Comparison of ENCODE assay signal across 16 cellular contexts in genomic region chr20:34560141-34560523, GRCh38. TPM values are rescaled to one million over a fixed set of nuclear protein-coding genes. Genes with fewer than 3 reads are reported as not detected.
DNase-seq lines count a peak whose midpoint lies in the region; ATAC-seq and TF ChIP-seq lines count a peak whose summit lies in the region.
"Had no signal": no experiment of that assay in that cellular context is flagged by ENCODE, and none has a peak within 500 bp of the region (broad histone marks: within the 10 kb centered on the region; RNA-seq: fewer than 3 reads in every experiment).

No MANE protein-coding gene starts in this region.

- H3K4me3 ChIP-seq in right atrium auricular region (no peak overlapping the region), esophagus muscularis mucosa (no peak overlapping the region), aorta (ENCODE audit: low read length in 2 of 2) (no peak overlapping the region)
- H3K4me3 ChIP-seq: PC-9 had no signal

- TF ChIP-seq POLR2A in esophagus muscularis mucosa (IDR thresholded peaks at IDR 0.05; ENCODE audit: low read depth), result no peak

- H3K27me3 ChIP-seq in right atrium auricular region (no peaks in the 10 kb centered on the region), esophagus muscularis mucosa (peaks cover 0 to 3% (median 0%) of the 10 kb centered on the region in 4 donors), aorta (ENCODE audit: control insufficient read depth in 1 of 2, insufficient read depth in 2 of 2, low read length in 1 of 2) (no peaks in the 10 kb centered on the region)
- H3K27me3 ChIP-seq: BE2C, left lung, uterus had no signal

- peaks cover 3% of the 10 kb centered on the region for H3K36me3 ChIP-seq in right atrium auricular region
- peaks cover 0 to 15% (median 8%) of the 10 kb centered on the region in 4 donors for H3K36me3 ChIP-seq in esophagus muscularis mucosa
- no peaks in the 10 kb centered on the region for H3K36me3 ChIP-seq in aorta (ENCODE audit: control insufficient read depth in 1 of 2, insufficient read depth in 2 of 2, low read length in 1 of 2)
- H3K36me3 ChIP-seq: BE2C, left lung, uterus had no signal

- H3K27ac ChIP-seq in right atrium auricular region (peak overlapping the region; percentile 90 to 97), esophagus muscularis mucosa (replicated peaks in 1 of 4) (peak overlapping the region; percentile 97 to 99 (median 99)), aorta (ENCODE audit: low read depth in 1 of 2, low read length in 2 of 2) (no peak overlapping the region)
- H3K27ac ChIP-seq: PC-9 had no signal

- peaks cover 0 to 6% of the 10 kb centered on the region in 2 donors for H3K4me1 ChIP-seq in right atrium auricular region
- H3K4me1 ChIP-seq in esophagus muscularis mucosa, result peaks cover 14 to 27% (median 22%) of the 10 kb centered on the region in 4 donors
- H3K4me1 ChIP-seq in aorta (ENCODE audit: control insufficient read depth in 1 of 2, insufficient read depth in 2 of 2, low read length in 2 of 2), result no peaks in the 10 kb centered on the region
- H3K4me1 ChIP-seq: BE2C had no signal

- TF ChIP-seq EP300 in esophagus muscularis mucosa (IDR thresholded peaks at IDR 0.05), result no peak

- ATAC-seq in Right ventricle myocardium inferior (no peak), aorta (ENCODE audit: low FRiP score) (peak; percentile 0), HG02938 (IDR thresholded peaks at IDR 0.05; ENCODE audit: unreplicated experiment) (no peak), HG03342 (IDR thresholded peaks at IDR 0.05; ENCODE audit: unreplicated experiment) (no peak), GM21825 (IDR thresholded peaks at IDR 0.05; ENCODE audit: unreplicated experiment) (no peak)
- ATAC-seq: left lung had no signal

- H3K9me3 ChIP-seq in right atrium auricular region (no peaks in the 10 kb centered on the region), esophagus muscularis mucosa (no peaks in the 10 kb centered on the region), aorta (ENCODE audit: control insufficient read depth, low read length) (no peaks in the 10 kb centered on the region)
- H3K9me3 ChIP-seq: BE2C, left lung, uterus had no signal

- DNase-seq in right atrium auricular region (ENCODE audit: low spot score), result no peak
- no peak for DNase-seq in Right ventricle myocardium inferior (ENCODE audit: missing footprints)
- DNase-seq in esophagus muscularis mucosa (ENCODE audit: extremely low spot score), result no peak
- peak in 49 of 56 donors; percentile 15 to 87 (median 56) for DNase-seq in nucleus accumbens (lab: John Stamatoyannopoulos, UW)
- DNase-seq in aorta, result no peak
- DNase-seq: activated effector memory CD4-positive, alpha-beta T cell treated with Interleukin-2 at 50 U/mL for 16 hours; BE2C; cortex of kidney; GDM1; left lung; NCI-H2227 treated with DMSO at 0.1 percent for 48 hours; PC-9 had no signal

- intact Hi-C loops in Right ventricle myocardium inferior (cut with DNase I) (no loop called here), esophagus muscularis mucosa (cut with DNase I) (loop anchor here (5.0 kb wide), 1 partner anchor 147 kb away; no protein-coding TSS in a partner anchor), aorta (cut with DNase I) (loop anchor here in 1 of 2 donors (5.0 kb wide), 1 partner anchor 147 kb away; no protein-coding TSS in a partner anchor)

- WGBS in esophagus muscularis mucosa, result 67% methylated on average over 2 of the region's 12 CpGs
- WGBS in aorta, 2 donors, result 80 to 83% methylated on average over 12 of the region's 12 CpGs

- TF ChIP-seq CTCF in right atrium auricular region (IDR thresholded peaks at IDR 0.05), result no peak
- TF ChIP-seq CTCF in esophagus muscularis mucosa (IDR thresholded peaks at IDR 0.05), result no peak

RNA-seq across cellular contexts. Expression of gene MAP1LC3A, which starts 1.6 kb away (rescaled TPM):
- total RNA-seq in right atrium auricular region, result 100 to 1,000 TPM; 111 to 120 TPM
- total RNA-seq in Right ventricle myocardium inferior, result 112 TPM
- 100 to 1,000 TPM in 3 of 4 donors, 10 to 100 TPM in 1; 83.9 to 152 (median 111) TPM for total RNA-seq in esophagus muscularis mucosa
- 10 to 100 TPM; 45.0 to 46.1 TPM for total RNA-seq in aorta
- polyA plus RNA-seq in aorta, result 10 to 100 TPM; 32.6 to 92.9 TPM
- total RNA-seq: PC-9 had no signal

RNA-seq across cellular contexts. Expression of gene DYNLRB1, which starts 43.9 kb away (rescaled TPM):
- total RNA-seq in right atrium auricular region (100 to 1,000 TPM; 189 to 252 TPM), Right ventricle myocardium inferior (172 TPM), esophagus muscularis mucosa (100 to 1,000 TPM; 152 to 252 (median 191) TPM), aorta (100 to 1,000 TPM; 120 to 143 TPM)
- polyA plus RNA-seq in aorta, result 100 to 1,000 TPM; 302 to 305 TPM

Comparison
In these comparisons a context has a peak if more than half of its experiments do, and no peak if none do; other contexts are left out.
1. DNase-seq: peak in nucleus accumbens (49 of 56); none in right atrium auricular region (single experiment), Right ventricle myocardium inferior (single experiment), esophagus muscularis mucosa (single experiment) and aorta (0 of 2).
2. H3K27ac ChIP-seq: peak in right atrium auricular region (2 of 2) and esophagus muscularis mucosa (4 of 4); none in aorta (0 of 2).